11 cellular contexts compared by ENCODE assay signal in genomic region chr6:54085526-54085925, GRCh38. TPM values are rescaled to one million over a fixed set of nuclear protein-coding genes. Genes with fewer than 3 reads are reported as not detected.
DNase-seq lines count a peak whose midpoint lies in the region; ATAC-seq and TF ChIP-seq lines count a peak whose summit lies in the region.
"Had no signal": no experiment of that assay in that cellular context is flagged by ENCODE, and none has a peak within 500 bp of the region (broad histone marks: within the 10 kb centered on the region; RNA-seq: fewer than 3 reads in every experiment).

No MANE protein-coding gene starts in this region.

- H3K4me1 Mint-ChIP-seq in CD4-positive, alpha-beta T cell (ENCODE audit: low read depth): no peaks in the 10 kb centered on the region

- POLR2A ChIA-PET in CD4-positive, alpha-beta T cell (lab: Charles Lee): interaction anchor here (0.5 kb wide), 1 partner anchor 1102 kb away, joined by 3 read pairs; no protein-coding TSS in a partner anchor

- no peak overlapping the region for H3K4me3 Mint-ChIP-seq in CD4-positive, alpha-beta T cell
- H3K4me3 Mint-ChIP-seq: activated CD8-positive, alpha-beta T cell treated with anti-CD3 and anti-CD28 coated beads, Interleukin-2, amount 10 ng/mL, durations not matched to agents 7 days and 5 days had no signal

- DNase-seq in AG08396 (ENCODE audit: low spot score) (peak; percentile 64), NCI-H446 treated with DMSO at 0.1 percent for 48 hours (lab: John Stamatoyannopoulos, UW) (peak; percentile 11), fibroblast of pulmonary artery (ENCODE audit: low read depth) (peak; percentile 34), myocyte (ENCODE audit: low read depth) (peak; percentile 70)
- no peak for DNase-seq in effector CD8-positive, alpha-beta T cell (lab: John Stamatoyannopoulos, UW)
- DNase-seq in CD4-positive, alpha-beta T cell: no peak
- DNase-seq: activated CD8-positive, alpha-beta T cell treated with anti-CD3 and anti-CD28 coated beads, Interleukin-2, amount 10 ng/mL, durations not matched to agents 7 days and 5 days; esophagus squamous epithelium; mammary epithelial cell had no signal

- CTCF ChIA-PET in CD4-positive, alpha-beta T cell (lab: Charles Lee): no interaction called here

- intact Hi-C loops in CD4-positive, alpha-beta T cell (cut with DNase I, micrococcal nuclease): no loop called here

- H3K36me3 Mint-ChIP-seq in CD4-positive, alpha-beta T cell (ENCODE audit: low read depth): no peaks in the 10 kb centered on the region

- peaks cover 4% of the 10 kb centered on the region for H3K27me3 Mint-ChIP-seq in CD4-positive, alpha-beta T cell

- no peak for ATAC-seq in CD4-positive, alpha-beta T cell (ENCODE audit: poor library complexity)
- ATAC-seq in HG02763 (IDR thresholded peaks at IDR 0.05; ENCODE audit: unreplicated experiment): no peak
- ATAC-seq in HG03520 (IDR thresholded peaks at IDR 0.05; ENCODE audit: unreplicated experiment): no peak
- ATAC-seq: activated CD8-positive, alpha-beta T cell treated with anti-CD3 and anti-CD28 coated beads, Interleukin-2, amount 10 ng/mL, durations not matched to agents 7 days and 5 days had no signal

- no peak overlapping the region for H3K27ac ChIP-seq in CD4-positive, alpha-beta T cell (ENCODE audit: low read depth, low read length)

- no peak overlapping the region for H3K27ac Mint-ChIP-seq in CD4-positive, alpha-beta T cell
- H3K27ac Mint-ChIP-seq: activated CD8-positive, alpha-beta T cell treated with anti-CD3 and anti-CD28 coated beads, Interleukin-2, amount 10 ng/mL, durations not matched to agents 7 days and 5 days had no signal

- no peaks in the 10 kb centered on the region for H3K9me3 Mint-ChIP-seq in CD4-positive, alpha-beta T cell

- no peak for TF ChIP-seq CTCF in fibroblast of pulmonary artery (IDR thresholded peaks at IDR 0.05; ENCODE audit: low read length, missing control alignments)
- TF ChIP-seq CTCF in CD4-positive, alpha-beta T cell (IDR thresholded peaks at IDR 0.05): no peak

- H3K9me3 ChIP-seq in CD4-positive, alpha-beta T cell (ENCODE audit: control insufficient read depth, low read length): no peaks in the 10 kb centered on the region
- H3K9me3 ChIP-seq: esophagus squamous epithelium had no signal

- H3K27me3 ChIP-seq in CD4-positive, alpha-beta T cell (ENCODE audit: control insufficient read depth, insufficient read depth, low read length): no peaks in the 10 kb centered on the region
- H3K27me3 ChIP-seq: esophagus squamous epithelium had no signal

- no peak overlapping the region for H3K4me3 ChIP-seq in fibroblast of pulmonary artery (replicated peaks; ENCODE audit: low read depth, low read length)
- H3K4me3 ChIP-seq: esophagus squamous epithelium had no signal

RNA-seq across cellular contexts. Expression of gene MLIP, which starts 25.7 kb away (rescaled TPM):
- total RNA-seq in myocyte: 5.2 and 18.3 TPM in 2 replicates
- polyA plus RNA-seq in myocyte (2012): 9.4 TPM
- not detected for total RNA-seq in CD4-positive, alpha-beta T cell
- total RNA-seq: activated CD8-positive, alpha-beta T cell treated with anti-CD3 and anti-CD28 coated beads, Interleukin-2, amount 10 ng/mL, durations not matched to agents 7 days and 5 days had no signal
- polyA plus RNA-seq: mammary epithelial cell had no signal

Comparison
In these comparisons a context has a peak if more than half of its experiments do, and no peak if none do; other contexts are left out.
1. DNase-seq: peak in AG08396 (single experiment), NCI-H446 treated with DMSO at 0.1 percent for 48 hours (single experiment), fibroblast of pulmonary artery (single experiment) and myocyte (single experiment); none in effector CD8-positive, alpha-beta T cell (single experiment) and CD4-positive, alpha-beta T cell (0 of 10).